In genomic region chr4:81577392-81577791, GRCh38 we compare ENCODE assay signal across 28 cellular contexts.
"Had no signal": no experiment of that assay in that cellular context is flagged by ENCODE, and none has a peak within 500 bp of the region (broad histone marks: within the 10 kb centered on the region; RNA-seq: fewer than 3 reads in every experiment).

No MANE protein-coding gene starts in this region.

- H3K27me3 Mint-ChIP-seq: activated naive CD8-positive, alpha-beta T cell treated with anti-CD3 and anti-CD28 coated beads for 36 hours had no signal

- ATAC-seq: body of pancreas; foreskin keratinocyte; heart left ventricle; left lobe of liver; natural killer cell treated with Interleukin-12 subunit alpha and Interleukin-12 subunit beta and Interleukin-15 and Interleukin-18, amount 100 ng/mL, for 72 hours; right cardiac atrium; stimulated activated naive CD8-positive, alpha-beta T cell treated with anti-CD3 and anti-CD28 coated beads, Interleukin-15, Interleukin-2, amounts not matched to agents 100 U/mL and 50 U/mL, for 24 hours had no signal

- H3K27me3 ChIP-seq: adrenal gland, body of pancreas, esophagus muscularis mucosa, foreskin keratinocyte, heart left ventricle, spleen, testis, uterus had no signal

- H3K4me1 Mint-ChIP-seq: activated CD4-positive, alpha-beta T cell treated with anti-CD3 and anti-CD28 coated beads, Interleukin-2, amount 10 ng/mL, durations not matched to agents 24 days and 14 days; activated naive CD8-positive, alpha-beta T cell treated with anti-CD3 and anti-CD28 coated beads for 36 hours had no signal

- H3K4me1 ChIP-seq: adrenal gland, body of pancreas, esophagus muscularis mucosa, foreskin keratinocyte, heart left ventricle, lower lobe of right lung, testis, uterus had no signal

- H3K4me3 ChIP-seq: adrenal gland, body of pancreas, esophagus muscularis mucosa, heart left ventricle, lower lobe of right lung, spleen, testis, uterus had no signal

- H3K4me3 Mint-ChIP-seq: activated CD4-positive, alpha-beta memory T cell treated with anti-CD3 and anti-CD28 coated beads for 36 hours; activated CD4-positive, alpha-beta T cell treated with anti-CD3 and anti-CD28 coated beads, Interleukin-2, amount 10 ng/mL, durations not matched to agents 24 days and 14 days; activated naive CD4-positive, alpha-beta T cell treated with anti-CD3 and anti-CD28 coated beads for 36 hours; activated naive CD8-positive, alpha-beta T cell treated with anti-CD3 and anti-CD28 coated beads for 36 hours; activated T-helper 1 cell treated with anti-CD3 and anti-CD28 coated beads, Interleukin-12 subunit alpha, Interleukin-12 subunit beta, Interleukin-2, Interleukin-4 antibody, amounts not matched to agents 30 ng/mL and 10 ng/mL and 1 ng/mL, durations not matched to agents 14 hours and 24 hours and 36 hours; natural killer cell treated with Interleukin-12 subunit alpha and Interleukin-12 subunit beta and Interleukin-15 and Interleukin-18, amount 100 ng/mL, for 72 hours; T-helper 2 cell treated with Interferon-gamma antibody and Interleukin-4, amounts not matched to agents 5 μg/mL and 100 μg/mL, for 36 hours had no signal

- H3K27ac Mint-ChIP-seq: activated CD4-positive, alpha-beta memory T cell treated with anti-CD3 and anti-CD28 coated beads for 36 hours; activated CD4-positive, alpha-beta T cell treated with anti-CD3 and anti-CD28 coated beads, Interleukin-2, amount 10 ng/mL, durations not matched to agents 24 days and 14 days; activated naive CD4-positive, alpha-beta T cell treated with anti-CD3 and anti-CD28 coated beads for 36 hours; activated naive CD8-positive, alpha-beta T cell treated with anti-CD3 and anti-CD28 coated beads for 36 hours; activated T-helper 1 cell treated with anti-CD3 and anti-CD28 coated beads, Interleukin-12 subunit alpha, Interleukin-12 subunit beta, Interleukin-2, Interleukin-4 antibody, amounts not matched to agents 30 ng/mL and 10 ng/mL and 1 ng/mL, durations not matched to agents 14 hours and 24 hours and 36 hours; T-helper 2 cell treated with Interferon-gamma antibody and Interleukin-4, amounts not matched to agents 5 μg/mL and 100 μg/mL, for 36 hours had no signal

- H3K9me3 Mint-ChIP-seq: activated naive CD4-positive, alpha-beta T cell treated with anti-CD3 and anti-CD28 coated beads for 36 hours; activated naive CD8-positive, alpha-beta T cell treated with anti-CD3 and anti-CD28 coated beads for 36 hours; activated T-helper 1 cell treated with anti-CD3 and anti-CD28 coated beads, Interleukin-12 subunit alpha, Interleukin-12 subunit beta, Interleukin-2, Interleukin-4 antibody, amounts not matched to agents 30 ng/mL and 10 ng/mL and 1 ng/mL, durations not matched to agents 14 hours and 24 hours and 36 hours; natural killer cell treated with Interleukin-12 subunit alpha and Interleukin-12 subunit beta and Interleukin-15 and Interleukin-18, amount 100 ng/mL, for 72 hours; T-helper 2 cell treated with Interferon-gamma antibody and Interleukin-4, amounts not matched to agents 5 μg/mL and 100 μg/mL, for 36 hours had no signal

- H3K36me3 Mint-ChIP-seq: activated CD4-positive, alpha-beta memory T cell treated with anti-CD3 and anti-CD28 coated beads for 36 hours; activated naive CD8-positive, alpha-beta T cell treated with anti-CD3 and anti-CD28 coated beads for 36 hours; natural killer cell treated with Interleukin-12 subunit alpha and Interleukin-12 subunit beta and Interleukin-15 and Interleukin-18, amount 100 ng/mL, for 72 hours had no signal

- H3K27ac ChIP-seq: adrenal gland, body of pancreas, esophagus muscularis mucosa, foreskin keratinocyte, heart left ventricle, lower lobe of right lung, spleen, testis, uterus had no signal

- DNase-seq: activated CD4-positive, alpha-beta memory T cell treated with anti-CD3 and anti-CD28 coated beads for 36 hours; activated CD4-positive, alpha-beta T cell treated with anti-CD3 and anti-CD28 coated beads, Interleukin-2, amount 10 ng/mL, durations not matched to agents 24 days and 14 days; activated CD4-positive, CD25-positive, alpha-beta regulatory T cell treated with anti-CD3 and anti-CD28 coated beads, Interleukin-2, amount 50 U/mL, for 72 hours; activated CD8-positive, alpha-beta memory T cell treated with anti-CD3 and anti-CD28 coated beads, Interleukin-2, amount 50 U/mL, for 4 hours; activated effector memory CD4-positive, alpha-beta T cell treated with anti-CD3 and anti-CD28 coated beads, Interleukin-2, amount 50 U/mL, for 16 hours; activated naive CD4-positive, alpha-beta T cell treated with anti-CD3 and anti-CD28 coated beads for 36 hours; activated naive CD8-positive, alpha-beta T cell treated with anti-CD3 and anti-CD28 coated beads for 36 hours; activated T-cell treated with anti-CD3 and anti-CD28 coated beads, Interleukin-2, amount 50 U/mL, for 1 hour; adrenal gland; aorta; body of pancreas; dermis blood vessel endothelial cell; effector CD4-positive, alpha-beta T cell; heart left ventricle; lower lobe of right lung; mesendoderm; right cardiac atrium; spleen; stimulated activated naive CD8-positive, alpha-beta T cell treated with anti-CD3 and anti-CD28 coated beads, Interleukin-15, Interleukin-2, amounts not matched to agents 100 U/mL and 50 U/mL, for 24 hours; testis; trophoblast cell; uterus had no signal
